Comparison of ENCODE assay signal across 20 cellular contexts in the genomic region with DNA sequence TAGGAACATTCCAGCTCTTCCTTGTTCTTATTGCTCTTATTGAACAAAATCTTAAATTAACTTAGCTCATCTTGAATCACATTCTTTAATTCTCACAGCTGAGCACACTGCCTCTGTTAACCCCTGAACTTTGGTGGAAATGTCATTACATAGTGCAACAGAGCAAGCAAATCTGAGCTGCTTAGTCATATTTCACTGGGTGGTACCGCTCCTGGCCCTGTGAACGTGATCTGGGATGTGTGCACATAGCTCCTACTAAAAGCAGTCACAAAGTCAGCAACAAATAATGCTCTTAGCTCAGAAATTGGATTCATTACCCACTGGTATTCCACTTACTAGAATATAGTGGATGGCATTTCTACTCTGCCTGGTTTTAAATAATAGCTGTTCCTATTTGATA. TPM values are rescaled to one million over a fixed set of nuclear protein-coding genes. Genes with fewer than 3 reads are reported as not detected.
DNase-seq lines count a peak whose midpoint lies in the region; ATAC-seq, FAIRE-seq and TF ChIP-seq lines count a peak whose summit lies in the region.
"Had no signal": no experiment of that assay in that cellular context is flagged by ENCODE, and none has a peak within 500 bp of the region (broad histone marks: within the 10 kb centered on the region; RNA-seq: fewer than 3 reads in every experiment).

No MANE protein-coding gene starts in this region.

- no peak for ATAC-seq in A549
- no peak for ATAC-seq in CD8-positive, alpha-beta T cell
- ATAC-seq in activated naive CD8-positive, alpha-beta T cell treated with anti-CD3 and anti-CD28 coated beads, Interleukin-2, amount 50 U/mL, for 24 hours: peak; percentile 61
- ATAC-seq in right cardiac atrium: peak; percentile 61 to 82

- POLR2A ChIA-PET in A549 (lab: Yijun Ruan, JAX): interaction anchor here (1.1 kb wide), 1 partner anchor 128 kb away, joined by 3 read pairs; a partner anchor contains a TSS
- POLR2A ChIA-PET in CD8-positive, alpha-beta T cell (lab: Charles Lee): no interaction called here

- H3K27ac ChIP-seq in A549 (no peak overlapping the region), right cardiac atrium (ENCODE audit: low read length) (no peak overlapping the region)
- no peak overlapping the region for H3K27ac ChIP-seq in CD8-positive, alpha-beta T cell (ENCODE audit: low read depth, low read length)
- H3K27ac ChIP-seq: dorsolateral prefrontal cortex, PC-9 had no signal

- TF ChIP-seq EP300 in A549 (IDR thresholded peaks at IDR 0.05): no peak

- no peak overlapping the region for H3K4me3 Mint-ChIP-seq in CD8-positive, alpha-beta T cell
- H3K4me3 Mint-ChIP-seq in activated naive CD8-positive, alpha-beta T cell treated with anti-CD3 and anti-CD28 coated beads, Interleukin-2, amount 50 U/mL, for 24 hours: no peak overlapping the region
- H3K4me3 Mint-ChIP-seq in Calu3 (ENCODE audit: low read depth, unreplicated experiment): no peak overlapping the region
- H3K4me3 Mint-ChIP-seq: activated B cell treated with CpG ODN at 0.5 μM for 24 hours had no signal

- CTCF ChIA-PET in A549 (lab: Yijun Ruan, JAX): interaction anchor here (1.2 to 1.4 kb wide), 4 partner anchors 20 to 58 kb away, joined by 3 read pairs; no protein-coding TSS in a partner anchor
- CTCF ChIA-PET in CD8-positive, alpha-beta T cell (lab: Charles Lee): no interaction called here
- CTCF ChIA-PET in Calu3 (lab: Charles Lee): interaction anchor here (0.7 kb wide), 1 partner anchor 61 kb away, joined by 5 read pairs; no protein-coding TSS in a partner anchor

- DNase-seq in A549 (ENCODE audit: low read depth in 1 of 2, low spot score in 1 of 2): no peak
- DNase-seq in CD8-positive, alpha-beta T cell: no peak
- no peak for DNase-seq in activated naive CD8-positive, alpha-beta T cell treated with anti-CD3 and anti-CD28 coated beads, Interleukin-2, amount 50 U/mL, for 24 hours
- DNase-seq in right cardiac atrium: peak in 1 of 3 donors; percentile 35
- DNase-seq in middle frontal gyrus (ENCODE audit: extremely low spot score, low spot score): no peak
- no peak for DNase-seq in NCI-H2107 (lab: John Stamatoyannopoulos, UW)
- DNase-seq in Calu3: no peak
- DNase-seq in NAMALWA (ENCODE audit: low spot score): no peak
- DNase-seq: activated B cell treated with CpG ODN at 0.5 μM for 24 hours, activated T-cell treated with anti-CD3 and anti-CD28 coated beads for 4 hours, anterior cingulate cortex, DND-41, dorsolateral prefrontal cortex, Karpas-422, midbrain, NCI-H187, NCI-H524 had no signal

- H3K27me3 Mint-ChIP-seq in CD8-positive, alpha-beta T cell (ENCODE audit: low read depth): no peaks in the 10 kb centered on the region
- H3K27me3 Mint-ChIP-seq in activated naive CD8-positive, alpha-beta T cell treated with anti-CD3 and anti-CD28 coated beads, Interleukin-2, amount 50 U/mL, for 24 hours: no peaks in the 10 kb centered on the region
- H3K27me3 Mint-ChIP-seq in Calu3 (ENCODE audit: unreplicated experiment): no peaks in the 10 kb centered on the region
- H3K27me3 Mint-ChIP-seq: activated B cell treated with CpG ODN at 0.5 μM for 24 hours had no signal

- FAIRE-seq in A549 (lab: Jason Lieb, UNC): peak; percentile 65
- FAIRE-seq: frontal cortex had no signal

- peak overlapping the region; percentile 27 for H3K27ac Mint-ChIP-seq in CD8-positive, alpha-beta T cell
- peak overlapping the region; percentile 53 for H3K27ac Mint-ChIP-seq in activated naive CD8-positive, alpha-beta T cell treated with anti-CD3 and anti-CD28 coated beads, Interleukin-2, amount 50 U/mL, for 24 hours
- H3K27ac Mint-ChIP-seq in Calu3 (ENCODE audit: unreplicated experiment): no peak overlapping the region
- H3K27ac Mint-ChIP-seq: activated B cell treated with CpG ODN at 0.5 μM for 24 hours had no signal

- H3K36me3 Mint-ChIP-seq in CD8-positive, alpha-beta T cell: peaks cover 8% of the 10 kb centered on the region
- peaks cover 5% of the 10 kb centered on the region for H3K36me3 Mint-ChIP-seq in activated naive CD8-positive, alpha-beta T cell treated with anti-CD3 and anti-CD28 coated beads, Interleukin-2, amount 50 U/mL, for 24 hours (ENCODE audit: low read depth)
- H3K36me3 Mint-ChIP-seq in Calu3 (ENCODE audit: insufficient read depth, unreplicated experiment): no peaks in the 10 kb centered on the region

- no peaks in the 10 kb centered on the region for H3K9me3 Mint-ChIP-seq in CD8-positive, alpha-beta T cell
- H3K9me3 Mint-ChIP-seq in activated naive CD8-positive, alpha-beta T cell treated with anti-CD3 and anti-CD28 coated beads, Interleukin-2, amount 50 U/mL, for 24 hours: no peaks in the 10 kb centered on the region
- H3K9me3 Mint-ChIP-seq in Calu3 (ENCODE audit: low read depth, unreplicated experiment): no peaks in the 10 kb centered on the region
- H3K9me3 Mint-ChIP-seq: activated B cell treated with CpG ODN at 0.5 μM for 24 hours had no signal

- no TSS peak for BruUV-seq in Calu3 (replicated peaks; lab: Mats Ljungman, UMichigan)

- no peaks in the 10 kb centered on the region for H3K9me3 ChIP-seq in A549
- H3K9me3 ChIP-seq in CD8-positive, alpha-beta T cell (ENCODE audit: low read length): no peaks in the 10 kb centered on the region
- no peaks in the 10 kb centered on the region for H3K9me3 ChIP-seq in right cardiac atrium (ENCODE audit: control insufficient read depth, low read length)
- H3K9me3 ChIP-seq: thoracic aorta had no signal

- no peak overlapping the region for H3K4me3 ChIP-seq in A549
- no peak overlapping the region for H3K4me3 ChIP-seq in CD8-positive, alpha-beta T cell (ENCODE audit: low read depth, low read length)
- H3K4me3 ChIP-seq in right cardiac atrium (ENCODE audit: low read length): no peak overlapping the region
- H3K4me3 ChIP-seq: dorsolateral prefrontal cortex, PC-9, thoracic aorta had no signal

- no peaks in the 10 kb centered on the region for H3K27me3 ChIP-seq in CD8-positive, alpha-beta T cell (ENCODE audit: insufficient read depth, low read length)
- no peaks in the 10 kb centered on the region for H3K27me3 ChIP-seq in right cardiac atrium (ENCODE audit: control insufficient read depth, insufficient read depth)

- H3K4me1 Mint-ChIP-seq in CD8-positive, alpha-beta T cell (ENCODE audit: low read depth): peaks cover 81% of the 10 kb centered on the region
- H3K4me1 Mint-ChIP-seq in activated naive CD8-positive, alpha-beta T cell treated with anti-CD3 and anti-CD28 coated beads, Interleukin-2, amount 50 U/mL, for 24 hours: peaks cover 93% of the 10 kb centered on the region
- no peaks in the 10 kb centered on the region for H3K4me1 Mint-ChIP-seq in Calu3 (ENCODE audit: low read depth, unreplicated experiment)

- no peak overlapping the region for H3K4me2 ChIP-seq in A549
- H3K4me2 ChIP-seq: PC-9 had no signal

- intact Hi-C loops in CD8-positive, alpha-beta T cell (cut with DNase I, micrococcal nuclease): no loop called here
- intact Hi-C loops in right cardiac atrium (cut with DNase I): no loop called here
- intact Hi-C loops in Calu3 (cut with micrococcal nuclease; ENCODE audit: unreplicated experiment): no loop called here

- TF ChIP-seq CTCF in A549 (IDR thresholded peaks at IDR 0.05) (no peak), Calu3 (IDR thresholded peaks at IDR 0.05; ENCODE audit: unreplicated experiment) (no peak)
- TF ChIP-seq CTCF in CD8-positive, alpha-beta T cell (IDR thresholded peaks at IDR 0.05): no peak

- no peak for TF ChIP-seq RAD21 in A549 (conservative IDR thresholded peaks at IDR 0.05 in 1 of 2, IDR thresholded peaks at IDR 0.05 in 1 of 2)

- TF ChIP-seq POLR2A in A549 (IDR thresholded peaks at IDR 0.05; ENCODE audit: low read length): no peak

- no peaks in the 10 kb centered on the region for H3K36me3 ChIP-seq in CD8-positive, alpha-beta T cell (ENCODE audit: insufficient read depth, low read length)
- H3K36me3 ChIP-seq: thoracic aorta had no signal

- H3K4me1 ChIP-seq in A549 (no peaks in the 10 kb centered on the region), right cardiac atrium (ENCODE audit: control insufficient read depth, insufficient read depth, low read length) (peaks cover 7% of the 10 kb centered on the region)
- H3K4me1 ChIP-seq in CD8-positive, alpha-beta T cell (ENCODE audit: insufficient read depth, low read length): peaks cover 38% of the 10 kb centered on the region

- WGBS in A549 (ENCODE audit: missing lambda C conversion rate): 18% methylated on average over 2 of the region's 2 CpGs
- 59% methylated on average over 2 of the region's 2 CpGs for WGBS in right cardiac atrium

TF ChIP-seq in A549, 52 proteins besides CTCF, POLR2A, EP300 and RAD21:
- no peak for TF ChIP-seq CHD2 (IDR thresholded peaks at IDR 0.05; ENCODE audit: low read length, partially characterized antibody)
- TF ChIP-seq HOXB5 (CRISPR knock-in tag; IDR thresholded peaks at IDR 0.05): no peak
- no peak for TF ChIP-seq CBX8 (IDR thresholded peaks at IDR 0.05)
- TF ChIP-seq, protein P1, sequence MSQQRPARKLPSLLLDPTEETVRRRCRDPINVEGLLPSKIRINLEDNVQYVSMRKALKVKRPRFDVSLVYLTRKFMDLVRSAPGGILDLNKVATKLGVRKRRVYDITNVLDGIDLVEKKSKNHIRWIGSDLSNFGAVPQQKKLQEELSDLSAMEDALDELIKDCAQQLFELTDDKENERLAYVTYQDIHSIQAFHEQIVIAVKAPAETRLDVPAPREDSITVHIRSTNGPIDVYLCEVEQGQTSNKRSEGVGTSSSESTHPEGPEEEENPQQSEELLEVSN (IDR thresholded peaks at IDR 0.05; ENCODE audit: borderline replicate concordance, low read depth): no peak
- TF ChIP-seq FOSB (CRISPR knock-in tag; IDR thresholded peaks at IDR 0.05): no peak
- TF ChIP-seq KDM5A (IDR thresholded peaks at IDR 0.05): no peak
- no peak for TF ChIP-seq SREBF2 (IDR thresholded peaks at IDR 0.05)
- no peak for TF ChIP-seq NFE2L2 (conservative IDR thresholded peaks at IDR 0.05; ENCODE audit: low read length)
- TF ChIP-seq, protein P2, sequence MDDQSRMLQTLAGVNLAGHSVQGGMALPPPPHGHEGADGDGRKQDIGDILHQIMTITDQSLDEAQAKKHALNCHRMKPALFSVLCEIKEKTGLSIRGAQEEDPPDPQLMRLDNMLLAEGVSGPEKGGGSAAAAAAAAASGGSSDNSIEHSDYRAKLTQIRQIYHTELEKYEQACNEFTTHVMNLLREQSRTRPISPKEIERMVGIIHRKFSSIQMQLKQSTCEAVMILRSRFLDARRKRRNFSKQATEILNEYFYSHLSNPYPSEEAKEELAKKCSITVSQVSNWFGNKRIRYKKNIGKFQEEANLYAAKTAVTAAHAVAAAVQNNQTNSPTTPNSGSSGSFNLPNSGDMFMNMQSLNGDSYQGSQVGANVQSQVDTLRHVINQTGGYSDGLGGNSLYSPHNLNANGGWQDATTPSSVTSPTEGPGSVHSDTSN (IDR thresholded peaks at IDR 0.05): no peak

RNA-seq across cellular contexts. Expression of a gene that starts 27.9 kb away (rescaled TPM):
- polyA plus RNA-seq in A549 (2011; rRNA removed) (0.30 and 0.34 TPM in 2 replicates), A549 (2017; fragmentation: RNase III; extraction: RNeasy Plus Mini Kit Qiagen cat#74134 plus additional on column Dnase treatment) (0.10 to 0.22 TPM (median 0.21 TPM) in 3 replicates), right cardiac atrium (17.1 TPM)
- 0.05 and 0.07 TPM in 2 replicates for polyA plus RNA-seq in A549 (2012; cell fraction: cytosol; rRNA removed)
- polyA plus RNA-seq in A549 (2012; cell fraction: nucleus; rRNA removed): 0.02 and 0.05 TPM in 2 replicates
- 0.12 and 0.15 TPM in 2 replicates for polyA minus RNA-seq in A549 (2011; rRNA and poly(A)+ RNA removed)
- total RNA-seq in CD8-positive, alpha-beta T cell: 10 to 100 TPM; 32.2 to 33.2 TPM
- total RNA-seq in right cardiac atrium (10 to 100 TPM; 36.1 to 43.2 (median 38.6) TPM), Calu3 (2022) (0.07 and 0.17 TPM in 2 replicates)

Comparison
In these comparisons a context has a peak if more than half of its experiments do, and no peak if none do; other contexts are left out.
1. ATAC-seq: peak in activated naive CD8-positive, alpha-beta T cell treated with anti-CD3 and anti-CD28 coated beads, Interleukin-2, amount 50 U/mL, for 24 hours (single experiment) and right cardiac atrium (2 of 2); none in A549 (0 of 2) and CD8-positive, alpha-beta T cell (single experiment).
2. RNA of a gene that starts 27.9 kb away (total RNA-seq): 36.1 to 43.2 TPM in right cardiac atrium and 32.2 to 33.2 TPM in CD8-positive, alpha-beta T cell; 0.07 to 0.17 TPM in Calu3; every median in the first group is over 10 times any median in the second.